In genomic region chr3:149468504-149469212, GRCh38 we compare ENCODE assay signal across 12 cellular contexts. TPM values are rescaled to one million over a fixed set of nuclear protein-coding genes. Genes with fewer than 3 reads are reported as not detected.
DNase-seq lines count a peak whose midpoint lies in the region; ATAC-seq and TF ChIP-seq lines count a peak whose summit lies in the region.
"Had no signal": no experiment of that assay in that cellular context is flagged by ENCODE, and none has a peak within 500 bp of the region (broad histone marks: within the 10 kb centered on the region; RNA-seq: fewer than 3 reads in every experiment).

No MANE protein-coding gene starts in this region.

- peaks cover 19% of the 10 kb centered on the region for H3K36me3 Mint-ChIP-seq in Calu3 (ENCODE audit: insufficient read depth, unreplicated experiment)

- peak overlapping the region; percentile 50 for H3K4me3 Mint-ChIP-seq in Calu3 (ENCODE audit: low read depth, unreplicated experiment)

- intact Hi-C loops in Calu3 (cut with micrococcal nuclease; ENCODE audit: unreplicated experiment), result no loop called here
- intact Hi-C loops in PC-3 (cut with micrococcal nuclease), result no loop called here
- intact Hi-C loops in left ventricle myocardium superior (cut with micrococcal nuclease), result no loop called here

- no peaks in the 10 kb centered on the region for H3K9me2 ChIP-seq in PC-3 (replicated peaks; ENCODE audit: low read length)

- no peaks in the 10 kb centered on the region for H3K9me3 ChIP-seq in PC-3 (ENCODE audit: low read length)
- H3K9me3 ChIP-seq in BE2C, result no peaks in the 10 kb centered on the region; the same call in 1 of the 2 replicates

- CTCF ChIA-PET in Calu3 (lab: Charles Lee), result interaction anchor here (1.1 to 1.4 kb wide), 5 partner anchors 11 to 84 kb away, joined by 3 to 7 read pairs (median 4); no protein-coding TSS in a partner anchor
- CTCF ChIA-PET in PC-3 (lab: Charles Lee), result no interaction called here

- H3K27me3 Mint-ChIP-seq in Calu3 (ENCODE audit: unreplicated experiment), result no peaks in the 10 kb centered on the region

- ATAC-seq in GM19463 (IDR thresholded peaks at IDR 0.05; ENCODE audit: unreplicated experiment), result peak; percentile 94
- peak; percentile 90 for ATAC-seq in HG02973 (IDR thresholded peaks at IDR 0.05; ENCODE audit: unreplicated experiment)
- peak; percentile 28; the same call in 1 of the 2 replicates for ATAC-seq in PC-3
- ATAC-seq in left ventricle myocardium superior, result no peak

- no peak overlapping the region for H2AFZ ChIP-seq in PC-3 (ENCODE audit: low read length)

- H3K27me3 ChIP-seq in PC-3 (ENCODE audit: low read length) (no peaks in the 10 kb centered on the region), BE2C (no peaks in the 10 kb centered on the region)
- H3K27me3 ChIP-seq: brain microvascular endothelial cell had no signal

- peaks cover 69% of the 10 kb centered on the region for H3K4me1 Mint-ChIP-seq in Calu3 (ENCODE audit: low read depth, unreplicated experiment)

- H4K20me1 ChIP-seq in PC-3 (ENCODE audit: low read length), result no peaks in the 10 kb centered on the region

- TF ChIP-seq CTCF in Calu3 (IDR thresholded peaks at IDR 0.05; ENCODE audit: unreplicated experiment), result no peak
- TF ChIP-seq CTCF in PC-3 (conservative IDR thresholded peaks at IDR 0.05; ENCODE audit: low read depth, low read length), result no peak
- no peak for TF ChIP-seq CTCF in BE2C (IDR thresholded peaks at IDR 0.05; ENCODE audit: low read depth, low read length)

- DNase-seq in Calu3, result peak; percentile 64
- DNase-seq in PC-3, result no peak
- no peak for DNase-seq in BE2C
- DNase-seq in occipital lobe (lab: John Stamatoyannopoulos, UW), result no peak
- DNase-seq in left ventricle myocardium superior, result no peak
- no peak for DNase-seq in SW 1271 (lab: John Stamatoyannopoulos, UW)
- DNase-seq: activated CD4-positive, alpha-beta T cell treated with anti-CD3 and anti-CD28 coated beads, Interleukin-2, amount 50 U/mL, for 1 hour; brain microvascular endothelial cell had no signal

- no peak overlapping the region for H3K4me2 ChIP-seq in PC-3 (ENCODE audit: low read length)

- no peak overlapping the region for H3K9ac ChIP-seq in PC-3 (ENCODE audit: low read length)

- no peak overlapping the region for H3K4me3 ChIP-seq in PC-3 (ENCODE audit: low read length)
- no peak overlapping the region for H3K4me3 ChIP-seq in BE2C (ENCODE audit: low read depth, low read length)

- no peaks in the 10 kb centered on the region for H3K36me3 ChIP-seq in PC-3 (ENCODE audit: low read depth, low read length)
- no peaks in the 10 kb centered on the region for H3K36me3 ChIP-seq in BE2C
- H3K36me3 ChIP-seq: brain microvascular endothelial cell had no signal

- POLR2A ChIA-PET in PC-3 (lab: Charles Lee; ENCODE audit: unreplicated experiment), result no interaction called here

- H3F3A ChIP-seq in PC-3 (ENCODE audit: low read length, unreplicated experiment), result peaks cover 6% of the 10 kb centered on the region

- peak overlapping the region; percentile 87 for H3K27ac Mint-ChIP-seq in Calu3 (ENCODE audit: unreplicated experiment)

- peaks cover 30% of the 10 kb centered on the region for H3K4me1 ChIP-seq in PC-3 (ENCODE audit: insufficient read depth, low read length)
- H3K4me1 ChIP-seq in BE2C, result peaks cover 3% of the 10 kb centered on the region

- H3K27ac ChIP-seq in PC-3 (ENCODE audit: low read length), result no peak overlapping the region
- H3K27ac ChIP-seq: brain microvascular endothelial cell, RWPE1 had no signal

- BruUV-seq in Calu3 (replicated peaks; lab: Mats Ljungman, UMichigan) (no TSS peak), PC-3 (replicated peaks; lab: Mats Ljungman, UMichigan) (no TSS peak)

- H3K9me3 Mint-ChIP-seq in Calu3 (ENCODE audit: low read depth, unreplicated experiment), result peaks cover 4% of the 10 kb centered on the region

- H3K79me2 ChIP-seq in PC-3 (ENCODE audit: low read length), result no peaks in the 10 kb centered on the region

RNA-seq across cellular contexts. Expression of gene TM4SF4, which starts 5.8 kb away (rescaled TPM):
- total RNA-seq in Calu3 (2022) (257 and 881 TPM in 2 replicates), PC-3 (2014; rRNA removed) (0.23 and 0.40 TPM in 2 replicates), occipital lobe (not detected), left ventricle myocardium superior (not detected)
- 1.0 TPM for polyA plus RNA-seq in BE2C (2012; ENCODE audit: insufficient read depth, insufficient read length, low read depth)
- polyA plus RNA-seq: neural cell had no signal

Comparison
In these comparisons a context has a peak if more than half of its experiments do, and no peak if none do; other contexts are left out.
1. RNA of gene TM4SF4, which starts 5.8 kb away (total RNA-seq): 257 to 881 TPM in Calu3; 0.23 to 0.40 TPM in PC-3, not detected in occipital lobe (single experiment) and not detected in left ventricle myocardium superior (single experiment); every median in the first group is over 100 times any median in the second.